ENCODE assay signal across 23 cellular contexts in the genomic region with DNA sequence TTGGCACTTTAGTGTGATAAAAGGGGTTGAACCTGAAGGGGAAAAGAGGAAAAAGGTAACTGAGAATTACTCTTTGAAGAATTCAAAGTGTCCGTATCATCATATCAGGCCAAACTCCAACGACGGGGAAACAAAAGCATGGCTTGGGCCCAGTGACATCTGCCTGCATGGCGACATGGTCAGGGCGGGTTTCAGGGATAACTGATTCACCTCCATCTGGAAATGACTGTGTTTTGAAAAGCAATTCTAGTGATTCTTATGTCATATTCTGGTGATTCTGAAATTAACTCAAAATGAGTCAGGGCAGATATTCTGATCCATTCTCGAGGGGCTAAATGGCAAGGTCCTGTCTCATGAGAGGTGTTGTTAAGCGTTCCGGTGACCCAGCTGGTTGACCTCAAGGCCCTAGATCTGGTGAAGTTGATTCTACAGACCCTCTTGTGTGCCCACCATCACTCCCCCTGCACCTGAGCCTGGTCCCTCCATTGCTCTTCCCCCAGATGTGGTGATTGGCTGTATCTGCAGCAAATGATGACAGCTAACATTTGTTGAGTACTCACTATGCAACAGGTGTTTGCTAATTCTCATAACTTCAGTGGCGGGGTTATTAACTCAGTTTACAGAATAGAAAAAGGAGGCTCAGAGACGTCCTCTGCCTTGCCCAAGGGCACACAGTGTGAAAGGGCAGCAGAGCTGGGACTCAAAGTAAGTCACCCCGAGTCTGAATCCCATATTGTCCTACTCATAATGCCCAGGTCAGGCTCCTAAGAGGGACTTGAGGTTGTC.
"Had no signal": no experiment of that assay in that cellular context is flagged by ENCODE, and none has a peak within 500 bp of the region (broad histone marks: within the 10 kb centered on the region; RNA-seq: fewer than 3 reads in every experiment).

No MANE protein-coding gene starts in this region.

- H3K36me3 Mint-ChIP-seq: activated naive CD8-positive, alpha-beta T cell had no signal

- H3K9me3 Mint-ChIP-seq: activated CD4-positive, alpha-beta T cell treated with anti-CD3 and anti-CD28 coated beads, Interleukin-2, amount 10 ng/mL, durations not matched to agents 7 days and 5 days; activated naive CD4-positive, alpha-beta T cell treated with anti-CD3 and anti-CD28 coated beads for 36 hours had no signal

- H3K27ac Mint-ChIP-seq: activated CD4-positive, alpha-beta T cell treated with anti-CD3 and anti-CD28 coated beads, Interleukin-2, amount 10 ng/mL, durations not matched to agents 7 days and 5 days; activated CD8-positive, alpha-beta T cell treated with anti-CD3 and anti-CD28 coated beads, Interleukin-2, amount 10 ng/mL, durations not matched to agents 7 days and 5 days; activated naive CD4-positive, alpha-beta T cell treated with anti-CD3 and anti-CD28 coated beads for 36 hours; activated naive CD8-positive, alpha-beta T cell had no signal

- H3K27me3 Mint-ChIP-seq: activated CD4-positive, alpha-beta T cell treated with anti-CD3 and anti-CD28 coated beads, Interleukin-2, amount 10 ng/mL, durations not matched to agents 7 days and 5 days; activated naive CD8-positive, alpha-beta T cell had no signal

- H3K4me1 Mint-ChIP-seq: activated CD4-positive, alpha-beta T cell treated with anti-CD3 and anti-CD28 coated beads, Interleukin-2, amount 10 ng/mL, durations not matched to agents 7 days and 5 days had no signal

- DNase-seq: activated CD4-positive, alpha-beta T cell treated with anti-CD3 and anti-CD28 coated beads, Interleukin-2, amount 10 ng/mL, durations not matched to agents 7 days and 5 days; activated CD4-positive, CD25-positive, alpha-beta regulatory T cell; activated CD8-positive, alpha-beta memory T cell treated with anti-CD3 and anti-CD28 coated beads, Interleukin-2, amount 50 U/mL, for 48 hours; activated CD8-positive, alpha-beta T cell treated with anti-CD3 and anti-CD28 coated beads, Interleukin-2, amount 10 ng/mL, durations not matched to agents 7 days and 5 days; activated gamma-delta T cell; activated naive CD4-positive, alpha-beta T cell treated with anti-CD3 and anti-CD28 coated beads for 36 hours; adrenal gland; anterior cingulate cortex; cerebellar nuclear complex; Karpas-422; MM.1S; NCI-H1105 treated with DMSO at 0.1 percent for 48 hours; NCI-H1436 treated with DMSO at 0.1 percent for 48 hours; NCI-H187; NCI-H2081; NCI-H524; Peyer's patch; Right ventricle myocardium superior; SJCRH30; SK-N-SH; T-helper 1 cell had no signal

- H3K4me3 Mint-ChIP-seq: activated CD4-positive, alpha-beta T cell treated with anti-CD3 and anti-CD28 coated beads, Interleukin-2, amount 10 ng/mL, durations not matched to agents 7 days and 5 days; activated CD8-positive, alpha-beta T cell treated with anti-CD3 and anti-CD28 coated beads, Interleukin-2, amount 10 ng/mL, durations not matched to agents 7 days and 5 days; activated naive CD4-positive, alpha-beta T cell treated with anti-CD3 and anti-CD28 coated beads for 36 hours; activated naive CD8-positive, alpha-beta T cell had no signal

- ATAC-seq: activated CD8-positive, alpha-beta T cell treated with anti-CD3 and anti-CD28 coated beads, Interleukin-2, amount 10 ng/mL, durations not matched to agents 7 days and 5 days; K562 had no signal
